In the genomic region with DNA sequence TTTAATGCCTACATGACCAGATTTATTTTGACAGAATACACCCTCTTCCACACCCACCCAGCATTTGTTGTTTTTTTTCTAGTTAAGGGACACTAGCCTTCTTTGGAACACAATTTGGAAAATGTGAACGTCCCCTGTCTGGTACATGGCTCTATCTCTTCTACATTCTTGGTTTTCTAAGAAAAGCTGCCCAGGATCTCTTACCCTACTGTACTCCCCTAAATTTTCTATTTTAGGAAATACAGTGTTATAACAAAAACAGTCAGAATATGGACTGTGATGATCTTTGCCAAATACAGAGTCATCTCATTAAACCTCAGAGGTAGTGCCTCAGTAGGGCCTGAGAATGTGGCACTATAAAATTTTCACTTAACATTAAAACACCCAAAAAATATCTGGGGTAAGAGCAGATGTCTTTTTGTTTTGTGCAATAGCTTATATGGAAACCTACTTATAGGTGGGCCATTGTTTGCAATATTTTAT, we compare ENCODE assay signal across 24 cellular contexts.
A peak's percentile ranks its signal among the peaks of the same experiment; 100 is the strongest.
DNase-seq lines count a peak whose midpoint lies in the region; ATAC-seq and TF ChIP-seq lines count a peak whose summit lies in the region.
"Had no signal": no experiment of that assay in that cellular context is flagged by ENCODE, and none has a peak within 500 bp of the region (broad histone marks: within the 10 kb centered on the region; RNA-seq: fewer than 3 reads in every experiment).

No MANE protein-coding gene starts in this region.

- H3K9me3 Mint-ChIP-seq in activated CD4-positive, alpha-beta T cell treated with anti-CD3 and anti-CD28 coated beads, Interleukin-2, amount 10 ng/mL, durations not matched to agents 24 days and 14 days, result peaks cover 10% of the 10 kb centered on the region
- H3K9me3 Mint-ChIP-seq in CD4-positive, alpha-beta memory T cell, result peaks cover 0 to 4% (median 0%) of the 10 kb centered on the region in 8 donors
- no peaks in the 10 kb centered on the region for H3K9me3 Mint-ChIP-seq in activated CD8-positive, alpha-beta T cell treated with anti-CD3 and anti-CD28 coated beads for 36 hours

- peaks cover 39% of the 10 kb centered on the region for H3K4me1 Mint-ChIP-seq in activated CD4-positive, alpha-beta T cell treated with anti-CD3 and anti-CD28 coated beads, Interleukin-2, amount 10 ng/mL, durations not matched to agents 24 days and 14 days
- H3K4me1 Mint-ChIP-seq in CD4-positive, alpha-beta memory T cell, result peaks cover 30 to 51% (median 34%) of the 10 kb centered on the region in 4 donors
- peaks cover 32% of the 10 kb centered on the region for H3K4me1 Mint-ChIP-seq in activated CD8-positive, alpha-beta T cell treated with anti-CD3 and anti-CD28 coated beads for 36 hours (ENCODE audit: low read depth)

- peak; percentile 46 for ATAC-seq in activated CD8-positive, alpha-beta T cell treated with anti-CD3 and anti-CD28 coated beads for 36 hours
- ATAC-seq in upper lobe of left lung (ENCODE audit: low FRiP score in 2 of 2), result no peak
- ATAC-seq: heart right ventricle, right cardiac atrium had no signal

- DNase-seq in activated CD4-positive, alpha-beta T cell treated with anti-CD3 and anti-CD28 coated beads, Interleukin-2, amount 10 ng/mL, durations not matched to agents 24 days and 14 days, result no peak
- no peak for DNase-seq in activated CD4-positive, alpha-beta T cell treated with anti-CD3 and anti-CD28 coated beads, Interleukin-2, amount 50 U/mL, for 4 hours
- no peak for DNase-seq in CD4-positive, alpha-beta memory T cell
- no peak for DNase-seq in activated CD8-positive, alpha-beta T cell treated with anti-CD3 and anti-CD28 coated beads for 36 hours
- DNase-seq in effector memory CD4-positive, alpha-beta T cell, result no peak
- DNase-seq in NCI-H774 (lab: John Stamatoyannopoulos, UW), result no peak
- no peak for DNase-seq in upper lobe of left lung
- DNase-seq in GF-D8 (lab: John Stamatoyannopoulos, UW), result no peak
- DNase-seq: activated effector memory CD4-positive, alpha-beta T cell treated with Interleukin-2 at 50 U/mL for 16 hours; dorsolateral prefrontal cortex; foreskin melanocyte; GOT3; heart right ventricle; kidney; NCI-H1092; NCI-H1694; NCI-H446 treated with DMSO at 0.1 percent for 48 hours; right cardiac atrium; stimulated activated CD4-positive, alpha-beta T cell treated with anti-CD3 and anti-CD28 coated beads, Interleukin-2, amount 100 ng/mL, for 24 hours; thyroid gland had no signal

- peak overlapping the region; percentile 55 for H3K27ac ChIP-seq in CD4-positive, alpha-beta memory T cell (ENCODE audit: low read depth, low read length)
- peak overlapping the region; percentile 79 for H3K27ac ChIP-seq in effector memory CD4-positive, alpha-beta T cell (ENCODE audit: insufficient read depth, low read length, poor library complexity, severe bottlenecking)
- no peak overlapping the region for H3K27ac ChIP-seq in upper lobe of left lung
- H3K27ac ChIP-seq: dorsolateral prefrontal cortex, neutrophil, RWPE1, SJSA1, thyroid gland, vagina had no signal

- no peak for TF ChIP-seq CTCF in activated CD8-positive, alpha-beta T cell treated with anti-CD3 and anti-CD28 coated beads for 36 hours (IDR thresholded peaks at IDR 0.05)
- no peak for TF ChIP-seq CTCF in upper lobe of left lung (IDR thresholded peaks at IDR 0.05)

- no peaks in the 10 kb centered on the region for H3K27me3 Mint-ChIP-seq in activated CD4-positive, alpha-beta T cell treated with anti-CD3 and anti-CD28 coated beads, Interleukin-2, amount 10 ng/mL, durations not matched to agents 24 days and 14 days
- H3K27me3 Mint-ChIP-seq in CD4-positive, alpha-beta memory T cell, result no peaks in the 10 kb centered on the region
- no peaks in the 10 kb centered on the region for H3K27me3 Mint-ChIP-seq in activated CD8-positive, alpha-beta T cell treated with anti-CD3 and anti-CD28 coated beads for 36 hours

- H3K4me3 ChIP-seq in CD4-positive, alpha-beta memory T cell (ENCODE audit: low read length in 2 of 2), result no peak overlapping the region
- H3K4me3 ChIP-seq in effector memory CD4-positive, alpha-beta T cell (ENCODE audit: insufficient read depth, low read depth, low read length, poor library complexity, severe bottlenecking), result no peak overlapping the region
- no peak overlapping the region for H3K4me3 ChIP-seq in upper lobe of left lung
- H3K4me3 ChIP-seq: dorsolateral prefrontal cortex, heart right ventricle, SJSA1, thyroid gland, vagina had no signal

- H3K4me3 Mint-ChIP-seq in activated CD4-positive, alpha-beta T cell treated with anti-CD3 and anti-CD28 coated beads, Interleukin-2, amount 10 ng/mL, durations not matched to agents 24 days and 14 days, result peak overlapping the region; percentile 47
- H3K4me3 Mint-ChIP-seq in CD4-positive, alpha-beta memory T cell, result peak overlapping the region in 7 of 8 donors; percentile 1 to 56 (median 43)
- H3K4me3 Mint-ChIP-seq in activated CD8-positive, alpha-beta T cell treated with anti-CD3 and anti-CD28 coated beads for 36 hours, result peak overlapping the region; percentile 18

- WGBS in upper lobe of left lung, 2 donors, result 79 to 96% methylated on average over 1 of the region's 1 CpG

- CTCF ChIA-PET in CD4-positive, alpha-beta memory T cell (lab: Charles Lee; ENCODE audit: partially characterized antibody), result interaction anchor here (1.2 to 3.0 kb wide), 6 partner anchors 10 to 379 kb away, joined by 3 to 18 read pairs (median 5); no protein-coding TSS in a partner anchor
- CTCF ChIA-PET in activated CD8-positive, alpha-beta T cell treated with anti-CD3 and anti-CD28 coated beads for 36 hours (lab: Charles Lee), result interaction anchor here (0.9 to 1.0 kb wide), 2 partner anchors 86 to 97 kb away, joined by 3 read pairs; no protein-coding TSS in a partner anchor

- no peaks in the 10 kb centered on the region for H3K27me3 ChIP-seq in CD4-positive, alpha-beta memory T cell (ENCODE audit: insufficient read depth, low read length)
- H3K27me3 ChIP-seq in effector memory CD4-positive, alpha-beta T cell (replicated peaks; ENCODE audit: control insufficient read depth, insufficient read depth, low read length, poor library complexity, severe bottlenecking), result no peaks in the 10 kb centered on the region
- no peaks in the 10 kb centered on the region for H3K27me3 ChIP-seq in upper lobe of left lung
- H3K27me3 ChIP-seq: dorsolateral prefrontal cortex, SJSA1, thyroid gland, vagina had no signal

- H3K36me3 Mint-ChIP-seq in activated CD4-positive, alpha-beta T cell treated with anti-CD3 and anti-CD28 coated beads, Interleukin-2, amount 10 ng/mL, durations not matched to agents 24 days and 14 days (ENCODE audit: low read depth), result peaks cover 2% of the 10 kb centered on the region
- peaks cover 0 to 3% of the 10 kb centered on the region in 2 donors for H3K36me3 Mint-ChIP-seq in CD4-positive, alpha-beta memory T cell
- no peaks in the 10 kb centered on the region for H3K36me3 Mint-ChIP-seq in activated CD8-positive, alpha-beta T cell treated with anti-CD3 and anti-CD28 coated beads for 36 hours (ENCODE audit: low read depth)

- peak overlapping the region; percentile 86 for H3K27ac Mint-ChIP-seq in activated CD4-positive, alpha-beta T cell treated with anti-CD3 and anti-CD28 coated beads, Interleukin-2, amount 10 ng/mL, durations not matched to agents 24 days and 14 days
- H3K27ac Mint-ChIP-seq in CD4-positive, alpha-beta memory T cell, result peak overlapping the region; percentile 77 to 97 (median 96)
- H3K27ac Mint-ChIP-seq in activated CD8-positive, alpha-beta T cell treated with anti-CD3 and anti-CD28 coated beads for 36 hours, result peak overlapping the region; percentile 83

- POLR2A ChIA-PET in CD4-positive, alpha-beta memory T cell (lab: Charles Lee; ENCODE audit: partially characterized antibody), result interaction anchor here (0.7 to 4.9 kb wide), 23 partner anchors 9 to 406 kb away, joined by 3 to 78 read pairs (median 4); a partner anchor contains a TSS
- POLR2A ChIA-PET in activated CD8-positive, alpha-beta T cell treated with anti-CD3 and anti-CD28 coated beads for 36 hours (lab: Charles Lee), result interaction anchor here (0.6 to 1.2 kb wide), 3 partner anchors 11 to 62 kb away, joined by 3 read pairs; no protein-coding TSS in a partner anchor

- H3K36me3 ChIP-seq in CD4-positive, alpha-beta memory T cell (ENCODE audit: insufficient read depth, low read length), result no peaks in the 10 kb centered on the region
- H3K36me3 ChIP-seq in effector memory CD4-positive, alpha-beta T cell (ENCODE audit: control insufficient read depth, insufficient read depth, low read length), result no peaks in the 10 kb centered on the region
- H3K36me3 ChIP-seq in upper lobe of left lung, result no peaks in the 10 kb centered on the region
- H3K36me3 ChIP-seq: heart right ventricle, neutrophil, SJSA1, thyroid gland, vagina had no signal

- no peaks in the 10 kb centered on the region for H3K9me3 ChIP-seq in CD4-positive, alpha-beta memory T cell (ENCODE audit: control insufficient read depth in 1 of 2, low read length in 2 of 2)
- H3K9me3 ChIP-seq in effector memory CD4-positive, alpha-beta T cell (ENCODE audit: control insufficient read depth, low read length), result no peaks in the 10 kb centered on the region
- no peaks in the 10 kb centered on the region for H3K9me3 ChIP-seq in upper lobe of left lung
- H3K9me3 ChIP-seq: heart right ventricle, neutrophil, SJSA1, thyroid gland, vagina had no signal

- no peak for TF ChIP-seq EP300 in upper lobe of left lung (IDR thresholded peaks at IDR 0.05)

- intact Hi-C loops in activated CD4-positive, alpha-beta T cell treated with anti-CD3 and anti-CD28 coated beads, Interleukin-2, amount 10 ng/mL, durations not matched to agents 24 days and 14 days (cut with micrococcal nuclease), result loop anchor here (5.0 to 10.0 kb wide), 3 partner anchors 75 to 898 kb away; no protein-coding TSS in a partner anchor
- intact Hi-C loops in CD4-positive, alpha-beta memory T cell (cut with micrococcal nuclease), result loop anchor here (1.0 to 10.0 kb wide), 5 partner anchors 9 to 1025 kb away; a partner anchor contains a TSS
- intact Hi-C loops in activated CD8-positive, alpha-beta T cell treated with anti-CD3 and anti-CD28 coated beads for 36 hours (cut with micrococcal nuclease), result no loop called here

- H3K4me1 ChIP-seq in CD4-positive, alpha-beta memory T cell (ENCODE audit: insufficient read depth, low read length), result peaks cover 32% of the 10 kb centered on the region
- H3K4me1 ChIP-seq in effector memory CD4-positive, alpha-beta T cell (ENCODE audit: control insufficient read depth, insufficient read depth, low read length, poor library complexity, severe bottlenecking), result peaks cover 18% of the 10 kb centered on the region
- H3K4me1 ChIP-seq in upper lobe of left lung, result peaks cover 0 to 3% (median 0%) of the 10 kb centered on the region in 4 donors
- H3K4me1 ChIP-seq: SJSA1, thyroid gland had no signal

- TF ChIP-seq POLR2A in upper lobe of left lung (IDR thresholded peaks at IDR 0.05), result no peak

Comparison
In these comparisons a context has a peak if more than half of its experiments do, and no peak if none do; other contexts are left out.
1. H3K27ac ChIP-seq: peak in CD4-positive, alpha-beta memory T cell (single experiment) and effector memory CD4-positive, alpha-beta T cell (single experiment); none in upper lobe of left lung (0 of 4).
2. Peak in every context shown above with its lines, with median percentiles within 50 percentile points of each other: H3K27ac Mint-ChIP-seq and H3K4me3 Mint-ChIP-seq.